8 cellular contexts compared by ENCODE assay signal in the genomic region with DNA sequence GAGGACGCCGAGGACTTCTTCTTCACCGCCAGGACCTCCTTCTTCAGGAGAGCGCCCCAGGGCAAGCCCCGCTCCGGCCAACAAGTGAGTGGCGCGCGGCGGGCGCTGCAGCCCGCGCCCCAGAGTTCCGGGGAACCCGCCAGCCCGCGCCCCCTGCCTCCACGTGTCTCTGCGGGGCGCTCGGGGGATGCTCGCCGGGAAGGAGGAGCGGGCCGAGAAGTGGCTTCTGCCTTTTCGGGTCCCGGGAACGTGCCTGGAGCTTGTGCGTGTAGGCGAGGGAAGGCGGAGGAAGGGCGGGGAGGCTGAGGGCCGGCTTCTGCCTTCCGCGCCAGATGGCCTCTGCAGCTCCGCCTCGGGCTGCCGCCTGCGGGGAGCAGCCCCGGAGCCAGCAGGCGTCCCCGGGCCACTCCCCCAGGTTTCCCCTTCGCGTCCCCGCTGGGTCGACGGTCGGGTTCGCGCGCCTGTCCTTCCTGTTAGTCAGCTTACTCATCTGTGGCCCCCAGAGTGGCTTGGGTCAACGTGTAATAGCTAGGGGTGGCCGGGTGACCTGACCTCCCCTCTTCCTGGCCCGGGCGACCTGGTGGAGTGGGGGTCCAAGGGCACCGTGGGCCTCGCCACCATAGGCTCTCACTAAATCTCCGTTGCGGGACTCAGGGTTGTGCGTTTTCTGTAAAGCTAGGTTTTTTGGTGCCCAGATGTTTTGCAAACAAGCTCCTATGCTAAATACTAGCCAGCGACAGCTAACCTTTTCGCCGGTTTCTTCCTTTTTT. TPM values are rescaled to one million over a fixed set of nuclear protein-coding genes. Genes with fewer than 3 reads are reported as not detected.
DNase-seq lines count a peak whose midpoint lies in the region; ATAC-seq and TF ChIP-seq lines count a peak whose summit lies in the region.

No MANE protein-coding gene starts in this region.

- no peaks in the 10 kb centered on the region for H3K9me3 ChIP-seq in CD8-positive, alpha-beta memory T cell (ENCODE audit: low read length)
- H3K9me3 ChIP-seq in prostate gland: no peaks in the 10 kb centered on the region

- DNase-seq in CD8-positive, alpha-beta memory T cell: peak; percentile 62 to 77 (median 67)
- DNase-seq in RPMI8226 (peak; percentile 71), Right ventricle myocardium inferior (ENCODE audit: missing footprints) (peak; percentile 86), prostate gland (ENCODE audit: low spot score) (peak; percentile 14), cerebellar nuclear complex (lab: John Stamatoyannopoulos, UW) (no peak)
- peak; percentile 54 for DNase-seq in activated gamma-delta T cell treated with anti-CD3 and anti-CD28 coated beads, Interleukin-2, amount 50 U/mL, for 16 hours (ENCODE audit: low read depth)

- no peak for TF ChIP-seq CTCF in prostate gland (IDR thresholded peaks at IDR 0.05)

- peak overlapping the region; percentile 82 for H3K27ac ChIP-seq in CD8-positive, alpha-beta memory T cell (ENCODE audit: low read depth, low read length)
- H3K27ac ChIP-seq in prostate gland: peak overlapping the region; percentile 88 to 91

- H3K36me3 ChIP-seq in CD8-positive, alpha-beta memory T cell (ENCODE audit: insufficient read depth, low read length): no peaks in the 10 kb centered on the region
- no peaks in the 10 kb centered on the region for H3K36me3 ChIP-seq in prostate gland

- H3K36me3 Mint-ChIP-seq in CD8-positive, alpha-beta memory T cell: peaks cover 0 to 48% (median 9%) of the 10 kb centered on the region in 3 donors

- no peaks in the 10 kb centered on the region for H3K27me3 Mint-ChIP-seq in CD8-positive, alpha-beta memory T cell

- H3K27me3 ChIP-seq in CD8-positive, alpha-beta memory T cell (ENCODE audit: insufficient read depth, low read length, poor library complexity, severe bottlenecking): no peaks in the 10 kb centered on the region
- no peaks in the 10 kb centered on the region for H3K27me3 ChIP-seq in prostate gland (replicated peaks; ENCODE audit: insufficient read depth)

- ATAC-seq in GM19372 (IDR thresholded peaks at IDR 0.05; ENCODE audit: low read depth, unreplicated experiment): peak; percentile 39
- ATAC-seq in HG03520 (IDR thresholded peaks at IDR 0.05; ENCODE audit: unreplicated experiment): peak; percentile 43
- peak; percentile 81 for ATAC-seq in Right ventricle myocardium inferior

- CTCF ChIA-PET in CD8-positive, alpha-beta memory T cell (lab: Charles Lee): interaction anchor here (0.9 to 3.5 kb wide), 19 partner anchors 10 to 154 kb away, joined by 3 to 25 read pairs (median 5); no protein-coding TSS in a partner anchor

- POLR2A ChIA-PET in CD8-positive, alpha-beta memory T cell (lab: Charles Lee): interaction anchor here (0.5 to 4.4 kb wide), 12 partner anchors 10 to 78 kb away, joined by 3 to 25 read pairs (median 4); no protein-coding TSS in a partner anchor

- H3K9me3 Mint-ChIP-seq in CD8-positive, alpha-beta memory T cell: no peaks in the 10 kb centered on the region

- H3K4me1 Mint-ChIP-seq in CD8-positive, alpha-beta memory T cell: peaks cover 32 to 59% (median 47%) of the 10 kb centered on the region in 3 donors

- TF ChIP-seq POLR2A in prostate gland (IDR thresholded peaks at IDR 0.05): no peak

- peaks cover 46% of the 10 kb centered on the region for H3K4me1 ChIP-seq in CD8-positive, alpha-beta memory T cell (ENCODE audit: insufficient read depth, low read length)
- H3K4me1 ChIP-seq in prostate gland (replicated peaks): no peaks in the 10 kb centered on the region

- H3K4me3 Mint-ChIP-seq in CD8-positive, alpha-beta memory T cell: peak overlapping the region; percentile 88 to 99 (median 98)

- peak overlapping the region; percentile 90 for H3K4me3 ChIP-seq in CD8-positive, alpha-beta memory T cell (ENCODE audit: low read length)
- H3K4me3 ChIP-seq in prostate gland: peak overlapping the region; percentile 82 to 88

- WGBS in prostate gland: under 1% methylated on average over 57 of the region's 63 CpGs

- intact Hi-C loops in Right ventricle myocardium inferior (cut with DNase I) (loop anchor here (2.0 to 5.0 kb wide), 3 partner anchors 44 to 86 kb away; no protein-coding TSS in a partner anchor), prostate gland (cut with DNase I) (loop anchor here (5.0 kb wide), 3 partner anchors 59 to 81 kb away; no protein-coding TSS in a partner anchor)

- peak overlapping the region; percentile 63 to 99 (median 94) for H3K27ac Mint-ChIP-seq in CD8-positive, alpha-beta memory T cell

RNA-seq across cellular contexts. Expression of gene RASSF3, which starts 0.6 kb away (rescaled TPM):
- total RNA-seq in CD8-positive, alpha-beta memory T cell: 10 to 100 TPM; 58.2 to 59.2 TPM
- 4.0 TPM for polyA plus RNA-seq in CD8-positive, alpha-beta memory T cell
- 123 TPM for total RNA-seq in Right ventricle myocardium inferior
- 10 to 100 TPM; 40.6 to 55.7 TPM for total RNA-seq in prostate gland

Comparison
In these comparisons a context has a peak if more than half of its experiments do, and no peak if none do; other contexts are left out.
1. DNase-seq: peak in CD8-positive, alpha-beta memory T cell (5 of 5), RPMI8226 (single experiment), activated gamma-delta T cell treated with anti-CD3 and anti-CD28 coated beads, Interleukin-2, amount 50 U/mL, for 16 hours (single experiment), Right ventricle myocardium inferior (single experiment) and prostate gland (single experiment); none in cerebellar nuclear complex (0 of 2).
2. Peak in every context shown above with its lines, with median percentiles within 50 percentile points of each other: ATAC-seq.